ENCODE assay signal across 1 cellular context in genomic region chrX:119790977-119791436, GRCh38.
TF ChIP-seq lines count a peak whose summit lies in the region.

No MANE protein-coding gene starts in this region.

TF ChIP-seq in WTC11, 78 proteins besides CTCF, POLR2A, EP300 and RAD21 (continued from another document):
- TF ChIP-seq ZSCAN18 (CRISPR knock-in tag; IDR thresholded peaks at IDR 0.05) = no peak
- TF ChIP-seq NFYB (CRISPR knock-in tag; conservative IDR thresholded peaks at IDR 0.05; ENCODE audit: low read depth) = no peak
- no peak for TF ChIP-seq GTF2I (CRISPR knock-in tag; conservative IDR thresholded peaks at IDR 0.05)
- no peak for TF ChIP-seq USF1 (CRISPR knock-in tag; IDR thresholded peaks at IDR 0.05)
- no peak for TF ChIP-seq PRRX2 (CRISPR knock-in tag; IDR thresholded peaks at IDR 0.05)
- no peak for TF ChIP-seq NFE2L1 (CRISPR knock-in tag; IDR thresholded peaks at IDR 0.05)
